ENCODE assay signal across 22 cellular contexts in genomic region chr16:19766554-19766884, GRCh38. TPM values are rescaled to one million over a fixed set of nuclear protein-coding genes. Genes with fewer than 3 reads are reported as not detected.
A peak's percentile ranks its signal among the peaks of the same experiment; 100 is the strongest.
DNase-seq lines count a peak whose midpoint lies in the region; ATAC-seq, FAIRE-seq and TF ChIP-seq lines count a peak whose summit lies in the region.
"Had no signal": no experiment of that assay in that cellular context is flagged by ENCODE, and none has a peak within 500 bp of the region (broad histone marks: within the 10 kb centered on the region; RNA-seq: fewer than 3 reads in every experiment).

No MANE protein-coding gene starts in this region.

- H3K4me3 ChIP-seq in breast epithelium (no peak overlapping the region), mammary epithelial cell (replicated peaks in 1 of 3; ENCODE audit: insufficient read depth in 1 of 3, low read depth in 2 of 3, low read length in 3 of 3) (no peak overlapping the region), coronary artery (no peak overlapping the region), HepG2 (replicated peaks in 1 of 3; ENCODE audit: insufficient read depth in 1 of 3, low read depth in 2 of 3, low read length in 3 of 3) (no peak overlapping the region), upper lobe of right lung (no peak overlapping the region)

- in situ Hi-C loops in mammary epithelial cell (cut with MboI; ENCODE audit: low sequenced_read_pairs in 2 of 2) (loop anchor here in 1 of 2 donors (10.0 kb wide), 1 partner anchor 58 kb away; no protein-coding TSS in a partner anchor), HepG2 (cut with HindIII; ENCODE audit: extremely low pct_ligation_motif_present, low pct_unique_long_range_greater_than_20kb) (no loop called here)

- TF ChIP-seq EP300 in HepG2 (IDR thresholded peaks at IDR 0.05; ENCODE audit: low read depth in 2 of 2, low read length in 2 of 2) (no peak), HepG2 (CRISPR knock-in tag; IDR thresholded peaks at IDR 0.05; ENCODE audit: borderline replicate concordance) (no peak)

- H2AFZ ChIP-seq in mammary epithelial cell (ENCODE audit: low read depth, low read length) (no peak overlapping the region), HepG2 (ENCODE audit: low read length) (no peak overlapping the region)

- H3K36me3 ChIP-seq in breast epithelium (no peaks in the 10 kb centered on the region), mammary epithelial cell (ENCODE audit: insufficient read depth, low read length) (no peaks in the 10 kb centered on the region), HepG2 (replicated peaks in 1 of 2; ENCODE audit: control insufficient read depth in 1 of 2, insufficient read depth in 2 of 2, low read length in 2 of 2) (no peaks in the 10 kb centered on the region), upper lobe of right lung (no peaks in the 10 kb centered on the region)

- POLR2A ChIA-PET in HepG2 (lab: Yijun Ruan, JAX), result no interaction called here

- no peak for FAIRE-seq in HepG2 (lab: Jason Lieb, UNC)
- FAIRE-seq: RCC 7860 had no signal

- no peak for TF ChIP-seq RAD21 in HepG2 (CRISPR knock-in tag; IDR thresholded peaks at IDR 0.05)

- ATAC-seq in HepG2 (no peak), upper lobe of right lung (peak; percentile 27)
- ATAC-seq: SK-N-SH treated with all-trans-retinoic acid at 6 μM for 48 hours had no signal

- H3K79me2 ChIP-seq in mammary epithelial cell (ENCODE audit: insufficient read depth, low read length) (no peaks in the 10 kb centered on the region), HepG2 (ENCODE audit: insufficient read depth, low read length) (no peaks in the 10 kb centered on the region)

- H3K9me3 ChIP-seq in breast epithelium (no peaks in the 10 kb centered on the region), mammary epithelial cell (replicated peaks; ENCODE audit: insufficient read depth, low read length) (no peaks in the 10 kb centered on the region), HepG2 (ENCODE audit: low read length) (no peaks in the 10 kb centered on the region; the same call in 1 of the 2 replicates), upper lobe of right lung (no peaks in the 10 kb centered on the region)

- H3K4me1 ChIP-seq in breast epithelium, result no peaks in the 10 kb centered on the region
- no peaks in the 10 kb centered on the region for H3K4me1 ChIP-seq in mammary epithelial cell (ENCODE audit: insufficient read depth, low read length)
- no peaks in the 10 kb centered on the region for H3K4me1 ChIP-seq in HepG2 (ENCODE audit: insufficient read depth, low read length)
- H3K4me1 ChIP-seq in upper lobe of right lung, result peaks cover 13% of the 10 kb centered on the region

- H4K20me1 ChIP-seq in mammary epithelial cell (ENCODE audit: insufficient read depth, low read length) (no peaks in the 10 kb centered on the region), HepG2 (ENCODE audit: insufficient read depth, low read length) (no peaks in the 10 kb centered on the region)

- H3K9ac ChIP-seq in mammary epithelial cell (ENCODE audit: insufficient read depth, low read length), result no peak overlapping the region
- no peak overlapping the region for H3K9ac ChIP-seq in HepG2 (ENCODE audit: insufficient read depth, low read depth, low read length)

- TF ChIP-seq POLR2A in breast epithelium (IDR thresholded peaks at IDR 0.05) (no peak), HepG2 (IDR thresholded peaks at IDR 0.05; ENCODE audit: insufficient read depth in 1 of 2, low read depth in 2 of 2, low read length in 2 of 2) (no peak)

- H3K27me3 ChIP-seq in breast epithelium (no peaks in the 10 kb centered on the region), mammary epithelial cell (ENCODE audit: insufficient read depth, low read length) (no peaks in the 10 kb centered on the region), HepG2 (ENCODE audit: control insufficient read depth in 1 of 2, insufficient read depth in 2 of 2, low read length in 2 of 2) (no peaks in the 10 kb centered on the region), upper lobe of right lung (no peaks in the 10 kb centered on the region)

- CTCF ChIA-PET in mammary epithelial cell (lab: Charles Lee; ENCODE audit: low non-redundant PET) (no interaction called here), HepG2 (lab: Yijun Ruan, JAX; ENCODE audit: low intra/inter-chr PET ratio, low total read pairs) (no interaction called here)

- no TSS peak for BruUV-seq in mammary epithelial cell (replicated peaks; lab: Mats Ljungman, UMichigan)
- BruUV-seq in HepG2 (replicated peaks; lab: Mats Ljungman, UMichigan), result no TSS peak

- DNase-seq in breast epithelium (ENCODE audit: low spot score in 2 of 2) (no peak), mammary epithelial cell (no peak), coronary artery (ENCODE audit: low spot score) (peak; percentile 12), HepG2 (ENCODE audit: low spot score) (no peak), upper lobe of right lung (no peak), NCI-H2196 treated with DMSO at 0.1 percent for 48 hours (lab: John Stamatoyannopoulos, UW; ENCODE audit: unreplicated experiment) (no peak), LoVo (ENCODE audit: low spot score) (no peak), SHP77 (lab: John Stamatoyannopoulos, UW) (no peak)
- DNase-seq: AML-193; CD4-positive, CD25-positive, alpha-beta regulatory T cell; COR-L47; DMS 273 treated with DMSO at 0.1 percent for 48 hours; DND-41; NCI-H1105; NCI-H1694 treated with DMSO at 0.1 percent for 48 hours; NCI-H510A; NCI-H748 treated with DMSO at 0.1 percent for 48 hours; SIG-M5 had no signal

- no peak overlapping the region for H3K4me2 ChIP-seq in mammary epithelial cell (ENCODE audit: insufficient read depth, low read depth, low read length)
- H3K4me2 ChIP-seq in HepG2 (ENCODE audit: low read depth, low read length), result no peak overlapping the region

- TF ChIP-seq CTCF in breast epithelium (IDR thresholded peaks at IDR 0.05), result no peak
- TF ChIP-seq CTCF in mammary epithelial cell (conservative IDR thresholded peaks at IDR 0.05 in 1 of 2, IDR thresholded peaks at IDR 0.05 in 1 of 2; ENCODE audit: extremely low read depth in 1 of 2, insufficient read depth in 1 of 2, low read depth in 1 of 2, low read length in 2 of 2), result no peak
- no peak for TF ChIP-seq CTCF in coronary artery (IDR thresholded peaks at IDR 0.05)
- TF ChIP-seq CTCF in HepG2 (CRISPR knock-in tag; IDR thresholded peaks at IDR 0.05), result no peak
- TF ChIP-seq CTCF in upper lobe of right lung (IDR thresholded peaks at IDR 0.05), result no peak

- H3K27ac ChIP-seq in breast epithelium, result peak overlapping the region; percentile 41 to 58
- H3K27ac ChIP-seq in mammary epithelial cell (ENCODE audit: insufficient read depth, low read depth, low read length), result no peak overlapping the region
- H3K27ac ChIP-seq in coronary artery, result peak overlapping the region in 1 of 2 donors; percentile 20
- no peak overlapping the region for H3K27ac ChIP-seq in HepG2 (ENCODE audit: extremely low read length, insufficient read depth, low read length)
- H3K27ac ChIP-seq in upper lobe of right lung, result no peak overlapping the region
- H3K27ac ChIP-seq: 22Rv1, HL-60 had no signal

- 81% methylated on average over 3 of the region's 3 CpGs for WGBS in mammary epithelial cell (ENCODE audit: low coverage, missing lambda C conversion rate)
- 96% methylated on average over 3 of the region's 3 CpGs for WGBS in HepG2 (ENCODE audit: low lambda C conversion rate)

- dilution Hi-C loops in mammary epithelial cell (cut with HindIII; ENCODE audit: low sequenced_read_pairs), result no loop called here

- intact Hi-C loops in breast epithelium (cut with DNase I; ENCODE audit: low total_unique reads) (no loop called here), mammary epithelial cell (cut with micrococcal nuclease) (no loop called here), HepG2 (cut with micrococcal nuclease; ENCODE audit: unreplicated experiment) (no loop called here), upper lobe of right lung (cut with DNase I) (no loop called here)

RNA-seq across cellular contexts. Expression of gene IQCK, which starts 48.4 kb away (rescaled TPM):
- total RNA-seq in breast epithelium (10 to 100 TPM; 25.9 to 63.8 (median 34.7) TPM), mammary epithelial cell (10 to 100 TPM in 1 of 2 donors, 1 to 10 TPM in 1; 5.8 to 11.0 TPM), HepG2 (2016; rRNA removed; fragmentation: Illumina TruSeq; extraction: Trizol) (7.3 and 11.9 TPM in 2 replicates), upper lobe of right lung (7.6 TPM)
- polyA plus RNA-seq in mammary epithelial cell (6.1 TPM), HepG2 (2011; rRNA removed) (3.0 and 5.1 TPM in 2 replicates)
- 20.5 TPM for polyA minus RNA-seq in mammary epithelial cell
- 2.5 and 2.7 TPM in 2 replicates for total RNA-seq in HepG2 (2016; cell fraction: cytosol; rRNA removed; fragmentation: Illumina TruSeq; extraction: Trizol; ENCODE audit: low read depth)
- 7.4 and 11.9 TPM in 2 replicates for total RNA-seq in HepG2 (2016; cell fraction: insoluble cytoplasmic fraction; rRNA removed; fragmentation: Illumina TruSeq; extraction: Trizol)
- 5.6 and 6.6 TPM in 2 replicates for total RNA-seq in HepG2 (2016; cell fraction: membrane; rRNA removed; fragmentation: Illumina TruSeq; extraction: Trizol)
- 8.1 and 9.6 TPM in 2 replicates for total RNA-seq in HepG2 (2016; cell fraction: nucleus; rRNA removed; fragmentation: Illumina TruSeq; extraction: Trizol)
- 4.6 and 5.2 TPM in 2 replicates for polyA plus RNA-seq in HepG2 (2011; cell fraction: cytosol; rRNA removed)
- 2.5 TPM in 2 replicates for polyA plus RNA-seq in HepG2 (2011; cell fraction: nucleus; rRNA removed)
- polyA plus RNA-seq in HepG2 (2012), result 1.8 and 3.4 TPM in 2 replicates
- 3.8 and 4.9 TPM in 2 replicates for polyA plus RNA-seq in HepG2 (2016; cell fraction: cytosol; fragmentation: Illumina TruSeq; extraction: Trizol; ENCODE audit: low read depth)
- 19.6 and 22.1 TPM in 2 replicates for polyA plus RNA-seq in HepG2 (2016; cell fraction: insoluble cytoplasmic fraction; fragmentation: Illumina TruSeq; extraction: Trizol; ENCODE audit: low read depth)
- 7.3 and 8.3 TPM in 2 replicates for polyA plus RNA-seq in HepG2 (2016; cell fraction: membrane; fragmentation: Illumina TruSeq; extraction: Trizol; ENCODE audit: low read depth)
- 10.1 and 10.4 TPM in 2 replicates for polyA plus RNA-seq in HepG2 (2016; cell fraction: nucleus; fragmentation: Illumina TruSeq; extraction: Trizol; ENCODE audit: insufficient read depth, low read depth)
- 7.0 and 10.3 TPM in 2 replicates for polyA minus RNA-seq in HepG2 (2011; rRNA and poly(A)+ RNA removed; ENCODE audit: low replicate concordance)
- polyA minus RNA-seq in HepG2 (2011; cell fraction: cytosol; rRNA and poly(A)+ RNA removed), result 3.2 TPM in 2 replicates
- 6.8 and 10.3 TPM in 2 replicates for polyA minus RNA-seq in HepG2 (2011; cell fraction: nucleus; rRNA and poly(A)+ RNA removed)

RNA-seq across cellular contexts. Expression of gene KNOP1, which starts 48.5 kb away (rescaled TPM):
- total RNA-seq in breast epithelium (10 to 100 TPM; 12.3 to 15.4 (median 13.0) TPM), mammary epithelial cell (10 to 100 TPM in 1 of 2 donors, 1 to 10 TPM in 1; 7.8 to 31.3 TPM), HepG2 (2016; rRNA removed; fragmentation: Illumina TruSeq; extraction: Trizol) (57.5 and 80.3 TPM in 2 replicates), upper lobe of right lung (12.2 TPM)
- polyA plus RNA-seq in mammary epithelial cell (11.6 TPM), HepG2 (2011; rRNA removed) (20.6 and 21.2 TPM in 2 replicates)
- 16.1 TPM for polyA minus RNA-seq in mammary epithelial cell
- 13.0 and 17.5 TPM in 2 replicates for total RNA-seq in HepG2 (2016; cell fraction: cytosol; rRNA removed; fragmentation: Illumina TruSeq; extraction: Trizol; ENCODE audit: low read depth)
- 60.4 and 77.7 TPM in 2 replicates for total RNA-seq in HepG2 (2016; cell fraction: insoluble cytoplasmic fraction; rRNA removed; fragmentation: Illumina TruSeq; extraction: Trizol)
- total RNA-seq in HepG2 (2016; cell fraction: membrane; rRNA removed; fragmentation: Illumina TruSeq; extraction: Trizol), result 17.7 and 21.4 TPM in 2 replicates
- 37.8 and 39.8 TPM in 2 replicates for total RNA-seq in HepG2 (2016; cell fraction: nucleus; rRNA removed; fragmentation: Illumina TruSeq; extraction: Trizol)
- 11.3 and 14.9 TPM in 2 replicates for polyA plus RNA-seq in HepG2 (2011; cell fraction: cytosol; rRNA removed)
- 9.1 and 11.2 TPM in 2 replicates for polyA plus RNA-seq in HepG2 (2011; cell fraction: nucleus; rRNA removed)
- 34.8 and 37.7 TPM in 2 replicates for polyA plus RNA-seq in HepG2 (2012)
- polyA plus RNA-seq in HepG2 (2016; cell fraction: cytosol; fragmentation: Illumina TruSeq; extraction: Trizol; ENCODE audit: low read depth), result 4.9 and 5.2 TPM in 2 replicates
- polyA plus RNA-seq in HepG2 (2016; cell fraction: insoluble cytoplasmic fraction; fragmentation: Illumina TruSeq; extraction: Trizol; ENCODE audit: low read depth), result 78.5 and 79.9 TPM in 2 replicates
- 9.0 and 11.9 TPM in 2 replicates for polyA plus RNA-seq in HepG2 (2016; cell fraction: membrane; fragmentation: Illumina TruSeq; extraction: Trizol; ENCODE audit: low read depth)
- 45.4 and 46.8 TPM in 2 replicates for polyA plus RNA-seq in HepG2 (2016; cell fraction: nucleus; fragmentation: Illumina TruSeq; extraction: Trizol; ENCODE audit: insufficient read depth, low read depth)
- 13.7 and 26.8 TPM in 2 replicates for polyA minus RNA-seq in HepG2 (2011; rRNA and poly(A)+ RNA removed; ENCODE audit: low replicate concordance)
- polyA minus RNA-seq in HepG2 (2011; cell fraction: cytosol; rRNA and poly(A)+ RNA removed), result 6.0 and 8.2 TPM in 2 replicates
- 29.0 and 29.1 TPM in 2 replicates for polyA minus RNA-seq in HepG2 (2011; cell fraction: nucleus; rRNA and poly(A)+ RNA removed)

Comparison
In these comparisons a context has a peak if more than half of its experiments do, and no peak if none do; other contexts are left out.
1. H3K27ac ChIP-seq: peak in breast epithelium (2 of 2); none in mammary epithelial cell (single experiment), HepG2 (single experiment) and upper lobe of right lung (single experiment).